14 cellular contexts compared by ENCODE assay signal in genomic region chr10:55628260-55628701, GRCh38.
DNase-seq lines count a peak whose midpoint lies in the region; ATAC-seq, FAIRE-seq and TF ChIP-seq lines count a peak whose summit lies in the region.
"Had no signal": no experiment of that assay in that cellular context is flagged by ENCODE, and none has a peak within 500 bp of the region (broad histone marks: within the 10 kb centered on the region; RNA-seq: fewer than 3 reads in every experiment).

No MANE protein-coding gene starts in this region.

- no peak for FAIRE-seq in GM12891 (lab: Jason Lieb, UNC)
- FAIRE-seq: colon, islet of Langerhans had no signal

- peak; percentile 76 for DNase-seq in DMS53 (lab: John Stamatoyannopoulos, UW)
- DNase-seq in SK-N-MC (ENCODE audit: low read depth, low spot score), result no peak
- DNase-seq in right atrium auricular region (ENCODE audit: low spot score), result peak; percentile 60
- DNase-seq in AML-193 (lab: John Stamatoyannopoulos, UW), result no peak
- DNase-seq in GM12891 (ENCODE audit: insufficient read length, low spot score), result no peak
- DNase-seq in foreskin melanocyte, result no peak
- DNase-seq: activated CD8-positive, alpha-beta memory T cell treated with anti-CD3 and anti-CD28 coated beads, Interleukin-2, amount 50 U/mL, for 4 hours; CD4-positive, CD25-positive, alpha-beta regulatory T cell; NCI-H187; SW 1271 had no signal

- peaks cover 0 to 24% of the 10 kb centered on the region in 2 donors for H3K4me1 ChIP-seq in right atrium auricular region
- H3K4me1 ChIP-seq in parathyroid adenoma, result no peaks in the 10 kb centered on the region

- H3K9ac ChIP-seq in SK-N-MC (ENCODE audit: insufficient read length) (no peak overlapping the region), parathyroid adenoma (no peak overlapping the region)

- H3K36me3 ChIP-seq in SK-N-MC (ENCODE audit: insufficient read depth, low read length), result no peaks in the 10 kb centered on the region
- H3K36me3 ChIP-seq in right atrium auricular region, result no peaks in the 10 kb centered on the region
- H3K36me3 ChIP-seq in parathyroid adenoma (ENCODE audit: control insufficient read depth, insufficient read depth, low read length), result no peaks in the 10 kb centered on the region

- H3K79me2 ChIP-seq in parathyroid adenoma, result no peaks in the 10 kb centered on the region

- TF ChIP-seq POLR2A in GM12891 (IDR thresholded peaks at IDR 0.05; ENCODE audit: low read depth, low read length), result no peak

- H3K9me3 ChIP-seq in SK-N-MC (ENCODE audit: low read depth, low read length), result no peaks in the 10 kb centered on the region
- H3K9me3 ChIP-seq in right atrium auricular region, result no peaks in the 10 kb centered on the region
- no peaks in the 10 kb centered on the region for H3K9me3 ChIP-seq in parathyroid adenoma (ENCODE audit: control insufficient read depth, low read length)

- no peak for TF ChIP-seq CTCF in right atrium auricular region (IDR thresholded peaks at IDR 0.05)
- TF ChIP-seq CTCF in parathyroid adenoma (IDR thresholded peaks at IDR 0.05), result no peak

- H3K4me2 ChIP-seq in parathyroid adenoma (ENCODE audit: low read length), result peak overlapping the region; percentile 67

- peak overlapping the region; percentile 26 for H2AFZ ChIP-seq in parathyroid adenoma

- ATAC-seq in HG03135 (IDR thresholded peaks at IDR 0.05; ENCODE audit: unreplicated experiment), result no peak

- peak overlapping the region; percentile 77 for H3K4me3 ChIP-seq in SK-N-MC
- peak overlapping the region; percentile 11 to 19 for H3K4me3 ChIP-seq in right atrium auricular region
- H3K4me3 ChIP-seq in parathyroid adenoma (ENCODE audit: low read depth, low read length), result peak overlapping the region; percentile 30

- H3K27me3 ChIP-seq in right atrium auricular region (no peaks in the 10 kb centered on the region), parathyroid adenoma (ENCODE audit: control insufficient read depth, insufficient read depth, low read length) (no peaks in the 10 kb centered on the region)

- H3K27ac ChIP-seq in SK-N-MC (no peak overlapping the region), right atrium auricular region (no peak overlapping the region), parathyroid adenoma (no peak overlapping the region)

TF ChIP-seq in GM12891, 5 proteins besides CTCF, POLR2A, EP300 and RAD21:
- no peak for TF ChIP-seq SPI1 (IDR thresholded peaks at IDR 0.05; ENCODE audit: low read depth, low read length)
- TF ChIP-seq POLR2AphosphoS5 (IDR thresholded peaks at IDR 0.05; ENCODE audit: low read depth, low read length), result no peak
- TF ChIP-seq PAX5 (IDR thresholded peaks at IDR 0.05; ENCODE audit: insufficient read depth, low read length, severe bottlenecking), result no peak
- TF ChIP-seq TAF1 (IDR thresholded peaks at IDR 0.05; ENCODE audit: low read depth, low read length), result no peak
- TF ChIP-seq POU2F2 (IDR thresholded peaks at IDR 0.05; ENCODE audit: low read depth, low read length), result no peak

Comparison
In these comparisons a context has a peak if more than half of its experiments do, and no peak if none do; other contexts are left out.
1. DNase-seq: peak in DMS53 (single experiment) and right atrium auricular region (single experiment); none in SK-N-MC (single experiment), AML-193 (0 of 2), GM12891 (single experiment) and foreskin melanocyte (single experiment).
2. H3K4me3 ChIP-seq: peak in every context shown above with its lines; median percentile 77 in SK-N-MC; 30 in parathyroid adenoma; 15 in right atrium auricular region.